8 cellular contexts compared by ENCODE assay signal in genomic region chr15:72532991-72533601, GRCh38. TPM values are rescaled to one million over a fixed set of nuclear protein-coding genes. Genes with fewer than 3 reads are reported as not detected.
DNase-seq lines count a peak whose midpoint lies in the region; ATAC-seq and TF ChIP-seq lines count a peak whose summit lies in the region.

No MANE protein-coding gene starts in this region.

- DNase-seq in CD14-positive monocyte (ENCODE audit: low spot score) (no peak), GM13976 (ENCODE audit: low spot score) (no peak), left kidney (ENCODE audit: low read depth, low spot score) (peak; percentile 7), AG20443 (ENCODE audit: low spot score) (no peak), iPS-NIHi7 (ENCODE audit: extremely low spot score) (no peak)
- DNase-seq in activated CD4-positive, alpha-beta T cell treated with anti-CD3 and anti-CD28 coated beads, Interleukin-2, amount 50 U/mL, for 1 hour = peak; percentile 16

- H3K27ac Mint-ChIP-seq in CD14-positive monocyte = peak overlapping the region in 1 of 7 donors; percentile 25

- H3K9me3 Mint-ChIP-seq in CD14-positive monocyte = no peaks in the 10 kb centered on the region

- peaks cover 2% of the 10 kb centered on the region for H3K4me1 Mint-ChIP-seq in CD14-positive monocyte

- H3K4me3 Mint-ChIP-seq in CD14-positive monocyte = no peak overlapping the region

- H3K36me3 Mint-ChIP-seq in CD14-positive monocyte = peaks cover 11 to 27% of the 10 kb centered on the region in 2 donors

- TF ChIP-seq CTCF in CD14-positive monocyte (IDR thresholded peaks at IDR 0.05) (peak; percentile 38), GM13976 (IDR thresholded peaks at IDR 0.05; ENCODE audit: borderline replicate concordance, control extremely low read depth, extremely low read depth, insufficient read depth, missing control alignments) (peak; percentile 37)

- no peaks in the 10 kb centered on the region for H3K27me3 Mint-ChIP-seq in CD14-positive monocyte (ENCODE audit: low read depth in 3 of 3)

- in situ Hi-C loops in GM13976 (cut with MboI; ENCODE audit: low sequenced_read_pairs, unreplicated experiment) = no loop called here

- intact Hi-C loops in CD14-positive monocyte (cut with micrococcal nuclease) = no loop called here

- ATAC-seq in HG02678 (IDR thresholded peaks at IDR 0.05; ENCODE audit: unreplicated experiment) = no peak
- ATAC-seq in HG03457 (IDR thresholded peaks at IDR 0.05; ENCODE audit: unreplicated experiment) = no peak

RNA-seq across cellular contexts. Expression of gene ARIH1, which starts 59.0 kb away (rescaled TPM):
- 10 to 100 TPM; 13.5 to 14.4 TPM for polyA plus RNA-seq in CD14-positive monocyte

Comparison
In these comparisons a context has a peak if more than half of its experiments do, and no peak if none do; other contexts are left out.
1. DNase-seq: peak in activated CD4-positive, alpha-beta T cell treated with anti-CD3 and anti-CD28 coated beads, Interleukin-2, amount 50 U/mL, for 1 hour (single experiment) and left kidney (single experiment); none in CD14-positive monocyte (single experiment), GM13976 (single experiment), AG20443 (single experiment) and iPS-NIHi7 (single experiment).